17 cellular contexts compared by ENCODE assay signal in the genomic region with DNA sequence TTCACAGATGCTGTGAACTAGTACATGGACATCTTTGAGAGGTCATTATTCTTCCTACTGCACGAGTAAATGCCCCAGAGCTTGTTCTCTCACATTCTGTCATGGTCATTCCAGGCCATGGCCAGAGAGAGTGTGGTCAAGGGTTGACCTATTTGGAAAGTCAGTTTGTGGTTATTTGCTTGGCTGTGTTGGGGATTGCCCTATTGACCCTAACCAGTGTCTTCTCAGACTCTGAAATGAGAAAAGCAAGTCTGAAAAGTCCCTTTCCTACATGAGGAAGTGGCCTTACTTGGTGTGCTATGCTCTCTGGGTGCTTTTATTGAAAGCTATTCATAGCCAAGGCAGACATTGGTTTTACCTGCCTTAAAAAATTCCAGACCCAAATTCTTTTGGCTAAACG. TPM values are rescaled to one million over a fixed set of nuclear protein-coding genes. Genes with fewer than 3 reads are reported as not detected.
DNase-seq lines count a peak whose midpoint lies in the region; ATAC-seq and TF ChIP-seq lines count a peak whose summit lies in the region.
"Had no signal": no experiment of that assay in that cellular context is flagged by ENCODE, and none has a peak within 500 bp of the region (broad histone marks: within the 10 kb centered on the region; RNA-seq: fewer than 3 reads in every experiment).

No MANE protein-coding gene starts in this region.

- TF ChIP-seq CTCF in endothelial cell (IDR thresholded peaks at IDR 0.05; ENCODE audit: unreplicated experiment), result no peak

- no peaks in the 10 kb centered on the region for H3K9me3 Mint-ChIP-seq in endothelial cell (ENCODE audit: unreplicated experiment)
- H3K9me3 Mint-ChIP-seq in activated CD4-positive, alpha-beta memory T cell treated with anti-CD3 and anti-CD28 coated beads, Interleukin-2, amount 10 ng/mL, durations not matched to agents 7 days and 5 days, result no peaks in the 10 kb centered on the region

- DNase-seq in CD1c-positive myeloid dendritic cell (ENCODE audit: extremely low spot score) (peak; percentile 3), T-helper 2 cell (no peak), endothelial cell (ENCODE audit: low spot score) (no peak)
- DNase-seq in activated CD4-positive, alpha-beta memory T cell treated with anti-CD3 and anti-CD28 coated beads, Interleukin-2, amount 10 ng/mL, durations not matched to agents 7 days and 5 days, result no peak
- DNase-seq in activated CD4-positive, alpha-beta T cell treated with anti-CD3 and anti-CD28 coated beads, Interleukin-2, amount 50 U/mL, for 1 hour, result no peak
- DNase-seq: DMS 273 treated with DMSO at 0.1 percent for 48 hours; dorsolateral prefrontal cortex; NCI-H446 treated with DMSO at 0.1 percent for 48 hours; occipital lobe; stimulated activated CD4-positive, alpha-beta T cell treated with anti-CD3 and anti-CD28 coated beads, Interleukin-4, amount 100 ng/mL, for 4 hours; WERI-Rb-1 had no signal

- H3K4me1 Mint-ChIP-seq in endothelial cell (ENCODE audit: unreplicated experiment), result peaks cover 7% of the 10 kb centered on the region
- peaks cover 7% of the 10 kb centered on the region for H3K4me1 Mint-ChIP-seq in activated CD4-positive, alpha-beta memory T cell treated with anti-CD3 and anti-CD28 coated beads, Interleukin-2, amount 10 ng/mL, durations not matched to agents 7 days and 5 days

- H3K4me3 Mint-ChIP-seq in endothelial cell (ENCODE audit: unreplicated experiment), result no peak overlapping the region
- H3K4me3 Mint-ChIP-seq in activated CD4-positive, alpha-beta memory T cell treated with anti-CD3 and anti-CD28 coated beads, Interleukin-2, amount 10 ng/mL, durations not matched to agents 7 days and 5 days, result no peak overlapping the region

- CTCF ChIA-PET in activated CD4-positive, alpha-beta memory T cell treated with anti-CD3 and anti-CD28 coated beads, Interleukin-2, amount 10 ng/mL, durations not matched to agents 7 days and 5 days (lab: Charles Lee), result interaction anchor here (0.9 to 3.4 kb wide), 3 partner anchors 31 to 705 kb away, joined by 3 to 13 read pairs (median 13); no protein-coding TSS in a partner anchor

- no peak overlapping the region for H3K27ac Mint-ChIP-seq in endothelial cell (ENCODE audit: unreplicated experiment)
- no peak overlapping the region for H3K27ac Mint-ChIP-seq in activated CD4-positive, alpha-beta memory T cell treated with anti-CD3 and anti-CD28 coated beads, Interleukin-2, amount 10 ng/mL, durations not matched to agents 7 days and 5 days

- peaks cover 2% of the 10 kb centered on the region for H3K27me3 Mint-ChIP-seq in endothelial cell (ENCODE audit: unreplicated experiment)
- H3K27me3 Mint-ChIP-seq in activated CD4-positive, alpha-beta memory T cell treated with anti-CD3 and anti-CD28 coated beads, Interleukin-2, amount 10 ng/mL, durations not matched to agents 7 days and 5 days, result peaks cover 32% of the 10 kb centered on the region

- POLR2A ChIA-PET in activated CD4-positive, alpha-beta memory T cell treated with anti-CD3 and anti-CD28 coated beads, Interleukin-2, amount 10 ng/mL, durations not matched to agents 7 days and 5 days (lab: Charles Lee), result no interaction called here

- peak; percentile 95 for ATAC-seq in GM19025 (IDR thresholded peaks at IDR 0.05; ENCODE audit: low read depth, unreplicated experiment)
- ATAC-seq in HG02642 (IDR thresholded peaks at IDR 0.05; ENCODE audit: poor library complexity, unreplicated experiment), result peak; percentile 82
- peak; percentile 78 for ATAC-seq in HG03575 (IDR thresholded peaks at IDR 0.05; ENCODE audit: extremely low read depth, insufficient number of reproducible peaks, low FRiP score, unreplicated experiment)
- ATAC-seq: A549 had no signal

- no peaks in the 10 kb centered on the region for H3K36me3 Mint-ChIP-seq in endothelial cell (ENCODE audit: low read depth, unreplicated experiment)
- no peaks in the 10 kb centered on the region for H3K36me3 Mint-ChIP-seq in activated CD4-positive, alpha-beta memory T cell treated with anti-CD3 and anti-CD28 coated beads, Interleukin-2, amount 10 ng/mL, durations not matched to agents 7 days and 5 days (ENCODE audit: low read depth)

RNA-seq across cellular contexts. Expression of a gene that starts 26.6 kb away (rescaled TPM):
- total RNA-seq in endothelial cell (ENCODE audit: unreplicated experiment), result 5.4 TPM
- total RNA-seq in activated CD4-positive, alpha-beta memory T cell treated with anti-CD3 and anti-CD28 coated beads, Interleukin-2, amount 10 ng/mL, durations not matched to agents 7 days and 5 days, result under 1 TPM in 1 of 2 experiments, not detected in 1; 0.08 TPM
- total RNA-seq: glomerular endothelial cell, SK-MEL-5 had no signal
